In genomic region chr1:8043621-8044020, GRCh38 we compare ENCODE assay signal across 22 cellular contexts.
"Had no signal": no experiment of that assay in that cellular context is flagged by ENCODE, and none has a peak within 500 bp of the region (broad histone marks: within the 10 kb centered on the region; RNA-seq: fewer than 3 reads in every experiment).

No MANE protein-coding gene starts in this region.

- H3K4me3 ChIP-seq: dorsolateral prefrontal cortex, gastrocnemius medialis, heart right ventricle, left ventricle myocardium inferior, lower lobe of right lung, neural progenitor cell, ovary, skin epidermis, testis, tibial nerve had no signal

- H3K27me3 ChIP-seq: dorsolateral prefrontal cortex, gastrocnemius medialis, heart right ventricle, neural progenitor cell, ovary, testis, tibial nerve had no signal

- H3K27ac ChIP-seq: dorsolateral prefrontal cortex, gastrocnemius medialis, heart right ventricle, left ventricle myocardium inferior, lower lobe of right lung, neural progenitor cell, ovary, skin epidermis, testis, tibial nerve had no signal

- H3K36me3 ChIP-seq: gastrocnemius medialis, heart right ventricle, left ventricle myocardium inferior, lower lobe of right lung, neural progenitor cell, ovary, tibial nerve had no signal

- ATAC-seq: gastrocnemius medialis; heart right ventricle; lower lobe of right lung; natural killer cell treated with Interleukin-12 subunit alpha and Interleukin-12 subunit beta and Interleukin-15 and Interleukin-18, amount 100 ng/mL, for 72 hours; sciatic nerve; stimulated activated naive B cell treated with anti-CD40 and anti-IgM and Interleukin-4, amounts not matched to agents 10 μg/mL and 1 μg/mL and 100 μg/mL, for 72 hours; stimulated activated naive CD8-positive, alpha-beta T cell treated with anti-CD3 and anti-CD28 coated beads, Interleukin-15, amount 100 ng/mL, for 72 hours had no signal

- DNase-seq: cortex of kidney; dorsolateral prefrontal cortex; effector CD8-positive, alpha-beta T cell; gastrocnemius medialis; heart right ventricle; hypothalamus; left ventricle myocardium inferior; lower lobe of right lung; nucleus accumbens; ovary; stimulated activated CD4-positive, alpha-beta T cell treated with anti-CD3 and anti-CD28 coated beads, Interleukin-2, amount 100 ng/mL, for 24 hours; stimulated activated CD4-positive, alpha-beta T cell treated with anti-CD3 and anti-CD28 coated beads, Interleukin-4, amount 100 ng/mL, for 4 hours; stimulated activated naive B cell treated with anti-CD40 and anti-IgM and Interleukin-4, amounts not matched to agents 10 μg/mL and 1 μg/mL and 100 μg/mL, for 72 hours; stimulated activated naive CD8-positive, alpha-beta T cell treated with anti-CD3 and anti-CD28 coated beads, Interleukin-15, amount 100 ng/mL, for 72 hours; testis had no signal

- H3K9ac ChIP-seq: neural progenitor cell had no signal

- H3K36me3 Mint-ChIP-seq: neural progenitor cell had no signal

- H3K27me3 Mint-ChIP-seq: stimulated activated naive CD8-positive, alpha-beta T cell treated with anti-CD3 and anti-CD28 coated beads, Interleukin-15, amount 100 ng/mL, for 72 hours had no signal

- H3K9me3 ChIP-seq: gastrocnemius medialis, lower lobe of right lung, ovary, testis had no signal

- H3K4me3 Mint-ChIP-seq: memory B cell; mesothelial cell of epicardium; natural killer cell treated with Interleukin-12 subunit alpha and Interleukin-12 subunit beta and Interleukin-15 and Interleukin-18, amount 100 ng/mL, for 72 hours; neural progenitor cell; stimulated activated naive B cell treated with anti-CD40 and anti-IgM and Interleukin-4, amounts not matched to agents 10 μg/mL and 1 μg/mL and 100 μg/mL, for 72 hours; stimulated activated naive CD8-positive, alpha-beta T cell treated with anti-CD3 and anti-CD28 coated beads, Interleukin-15, amount 100 ng/mL, for 72 hours had no signal

- H3K4me2 ChIP-seq: neural progenitor cell had no signal

- H3K9me3 Mint-ChIP-seq: natural killer cell treated with Interleukin-12 subunit alpha and Interleukin-12 subunit beta and Interleukin-15 and Interleukin-18, amount 100 ng/mL, for 72 hours had no signal

- H2AFZ ChIP-seq: neural progenitor cell had no signal

- H3K27ac Mint-ChIP-seq: memory B cell; mesothelial cell of epicardium; natural killer cell treated with Interleukin-12 subunit alpha and Interleukin-12 subunit beta and Interleukin-15 and Interleukin-18, amount 100 ng/mL, for 72 hours; neural progenitor cell; stimulated activated naive B cell treated with anti-CD40 and anti-IgM and Interleukin-4, amounts not matched to agents 10 μg/mL and 1 μg/mL and 100 μg/mL, for 72 hours; stimulated activated naive CD8-positive, alpha-beta T cell treated with anti-CD3 and anti-CD28 coated beads, Interleukin-15, amount 100 ng/mL, for 72 hours had no signal

- H3K4me1 ChIP-seq: neural progenitor cell, testis had no signal

- H3K4me1 Mint-ChIP-seq: memory B cell; neural progenitor cell; stimulated activated naive B cell treated with anti-CD40 and anti-IgM and Interleukin-4, amounts not matched to agents 10 μg/mL and 1 μg/mL and 100 μg/mL, for 72 hours had no signal
